Comparison of ENCODE assay signal across 34 cellular contexts in genomic region chr6:66086532-66086931, GRCh38.
DNase-seq lines count a peak whose midpoint lies in the region; ATAC-seq, FAIRE-seq and TF ChIP-seq lines count a peak whose summit lies in the region.
"Had no signal": no experiment of that assay in that cellular context is flagged by ENCODE, and none has a peak within 500 bp of the region (broad histone marks: within the 10 kb centered on the region; RNA-seq: fewer than 3 reads in every experiment).

No MANE protein-coding gene starts in this region.

- no peaks in the 10 kb centered on the region for H4K20me1 ChIP-seq in HepG2 (ENCODE audit: insufficient read depth, low read length)
- H4K20me1 ChIP-seq: BLaER1; BLaER1 treated with 17β-estradiol and CSF1 and Interleukin-3, amounts not matched to agents 10 nM and 100 nM had no signal

- no peak for TF ChIP-seq POLR2A in HepG2 (IDR thresholded peaks at IDR 0.05; ENCODE audit: insufficient read depth in 1 of 2, low read depth in 2 of 2, low read length in 2 of 2)
- no peak for TF ChIP-seq POLR2A in right lobe of liver (IDR thresholded peaks at IDR 0.05)
- TF ChIP-seq POLR2A in vagina (IDR thresholded peaks at IDR 0.05): no peak

- peaks cover 67% of the 10 kb centered on the region for H3K9me3 ChIP-seq in HepG2 (ENCODE audit: low read length)
- H3K9me3 ChIP-seq in right lobe of liver: no peaks in the 10 kb centered on the region
- H3K9me3 ChIP-seq in HEK293 (ENCODE audit: control insufficient read depth, insufficient read depth, low read depth, low read length): no peaks in the 10 kb centered on the region
- no peaks in the 10 kb centered on the region for H3K9me3 ChIP-seq in vagina
- H3K9me3 ChIP-seq: A549, BE2C, Caco-2 had no signal

- H3K4me3 ChIP-seq in HepG2 (replicated peaks in 1 of 3; ENCODE audit: insufficient read depth in 1 of 3, low read depth in 2 of 3, low read length in 3 of 3) (no peak overlapping the region), right lobe of liver (no peak overlapping the region), HEK293 (ENCODE audit: low read depth, low read length) (no peak overlapping the region), vagina (no peak overlapping the region)
- H3K4me3 ChIP-seq: A549; BLaER1; BLaER1 treated with 17β-estradiol and CSF1 and Interleukin-3, amounts not matched to agents 10 nM and 100 nM had no signal

- no peak for TF ChIP-seq RAD21 in HepG2 (CRISPR knock-in tag; IDR thresholded peaks at IDR 0.05)

- TF ChIP-seq CTCF in HepG2 (CRISPR knock-in tag; IDR thresholded peaks at IDR 0.05) (no peak), right lobe of liver (IDR thresholded peaks at IDR 0.05) (no peak), HEK293 (tag by site-specific recombination; IDR thresholded peaks at IDR 0.05) (no peak), vagina (IDR thresholded peaks at IDR 0.05) (no peak)

- intact Hi-C loops in HepG2 (cut with micrococcal nuclease; ENCODE audit: unreplicated experiment): no loop called here
- intact Hi-C loops in right lobe of liver (cut with DNase I): no loop called here
- intact Hi-C loops in vagina (cut with DNase I): no loop called here

- H3K27ac ChIP-seq in HepG2 (ENCODE audit: extremely low read length, insufficient read depth, low read length): no peak overlapping the region
- H3K27ac ChIP-seq in right lobe of liver: no peak overlapping the region
- no peak overlapping the region for H3K27ac ChIP-seq in HEK293 (ENCODE audit: extremely low read depth, low read depth, low read length)
- no peak overlapping the region for H3K27ac ChIP-seq in vagina
- H3K27ac ChIP-seq: 22Rv1; A549; BLaER1; BLaER1 treated with 17β-estradiol and CSF1 and Interleukin-3, amounts not matched to agents 10 nM and 100 nM; C4-2B had no signal

- ATAC-seq in HepG2 (no peak), right lobe of liver (no peak)
- ATAC-seq: A549; CD8-positive, alpha-beta T cell had no signal

- CTCF ChIA-PET in HepG2 (lab: Yijun Ruan, JAX; ENCODE audit: low intra/inter-chr PET ratio, low total read pairs): no interaction called here
- CTCF ChIA-PET in HEK293 (lab: Yijun Ruan, JAX): no interaction called here

- TF ChIP-seq EP300 in HepG2 (IDR thresholded peaks at IDR 0.05; ENCODE audit: low read depth in 2 of 2, low read length in 2 of 2) (no peak), HepG2 (CRISPR knock-in tag; IDR thresholded peaks at IDR 0.05; ENCODE audit: borderline replicate concordance) (no peak)

- in situ Hi-C loops in HepG2 (cut with HindIII; ENCODE audit: extremely low pct_ligation_motif_present, low pct_unique_long_range_greater_than_20kb): no loop called here

- H3K27me3 ChIP-seq in HepG2 (ENCODE audit: control insufficient read depth in 1 of 2, insufficient read depth in 2 of 2, low read length in 2 of 2): no peaks in the 10 kb centered on the region
- H3K27me3 ChIP-seq in right lobe of liver: no peaks in the 10 kb centered on the region
- H3K27me3 ChIP-seq in vagina: no peaks in the 10 kb centered on the region
- H3K27me3 ChIP-seq: BE2C; BLaER1; BLaER1 treated with 17β-estradiol and CSF1 and Interleukin-3, amounts not matched to agents 10 nM and 100 nM had no signal

- FAIRE-seq in HepG2 (lab: Jason Lieb, UNC): no peak
- FAIRE-seq in A204.1 (lab: Jason Lieb, UNC): peak; percentile 25
- peak; percentile 30 for FAIRE-seq in islet of Langerhans (lab: Jason Lieb, UNC)
- FAIRE-seq: A549, D721Med had no signal

- no peaks in the 10 kb centered on the region for H3K79me2 ChIP-seq in HepG2 (ENCODE audit: insufficient read depth, low read length)

- no peak overlapping the region for H2AFZ ChIP-seq in HepG2 (ENCODE audit: low read length)

- H3K9ac ChIP-seq in HepG2 (ENCODE audit: insufficient read depth, low read depth, low read length): no peak overlapping the region
- H3K9ac ChIP-seq: BLaER1; BLaER1 treated with 17β-estradiol and CSF1 and Interleukin-3, amounts not matched to agents 10 nM and 100 nM had no signal

- H3K4me1 ChIP-seq in HepG2 (ENCODE audit: insufficient read depth, low read length): no peaks in the 10 kb centered on the region
- H3K4me1 ChIP-seq in right lobe of liver: no peaks in the 10 kb centered on the region
- no peaks in the 10 kb centered on the region for H3K4me1 ChIP-seq in HEK293 (ENCODE audit: control insufficient read depth, insufficient read depth, low read length)
- H3K4me1 ChIP-seq in vagina: no peaks in the 10 kb centered on the region
- H3K4me1 ChIP-seq: A549; BE2C; BLaER1; BLaER1 treated with 17β-estradiol and CSF1 and Interleukin-3, amounts not matched to agents 10 nM and 100 nM; Caco-2 had no signal

- no TSS peak for BruUV-seq in HepG2 (replicated peaks; lab: Mats Ljungman, UMichigan)

- no peak for DNase-seq in HepG2 (ENCODE audit: low spot score)
- DNase-seq in right lobe of liver: no peak
- DNase-seq in activated CD4-positive, CD25-positive, alpha-beta regulatory T cell (lab: John Stamatoyannopoulos, UW): no peak
- no peak for DNase-seq in vagina (ENCODE audit: extremely low spot score in 2 of 2)
- DNase-seq in HuH-7.5 (ENCODE audit: low spot score): no peak
- DNase-seq: 8988T; ACHN; AML-193; BE2C; C1 segment of cervical spinal cord; Caco-2; Calu3; CD4-positive, alpha-beta memory T cell; CD4-positive, alpha-beta T cell; CD4-positive, CD25-positive, alpha-beta regulatory T cell; CD8-positive, alpha-beta memory T cell; CD8-positive, alpha-beta T cell; COR-L47; DMS 273 treated with DMSO at 0.1 percent for 48 hours; DMS153; DMS53; DMS79; DMS79 treated with DMSO at 0.1 percent for 48 hours; DND-41; EL had no signal

- H3K36me3 ChIP-seq in HepG2 (replicated peaks in 1 of 2; ENCODE audit: control insufficient read depth in 1 of 2, insufficient read depth in 2 of 2, low read length in 2 of 2) (no peaks in the 10 kb centered on the region), right lobe of liver (no peaks in the 10 kb centered on the region), HEK293 (ENCODE audit: control insufficient read depth in 2 of 2, insufficient read depth in 1 of 2, low read length in 2 of 2) (no peaks in the 10 kb centered on the region), vagina (no peaks in the 10 kb centered on the region)
- H3K36me3 ChIP-seq: BE2C; BLaER1; BLaER1 treated with 17β-estradiol and CSF1 and Interleukin-3, amounts not matched to agents 10 nM and 100 nM had no signal

- POLR2A ChIA-PET in HepG2 (lab: Yijun Ruan, JAX): no interaction called here
- POLR2A ChIA-PET in HEK293 (lab: Yijun Ruan, JAX): no interaction called here

- no peak overlapping the region for H3K4me2 ChIP-seq in HepG2 (ENCODE audit: low read depth, low read length)
- H3K4me2 ChIP-seq: A549; BLaER1; BLaER1 treated with 17β-estradiol and CSF1 and Interleukin-3, amounts not matched to agents 10 nM and 100 nM had no signal

TF ChIP-seq in HepG2, 621 proteins besides CTCF, POLR2A, EP300 and RAD21:
- TF ChIP-seq ATF7 (IDR thresholded peaks at IDR 0.05) (peak; percentile 92), ATF7 (CRISPR knock-in tag; IDR thresholded peaks at IDR 0.05) (no peak), ZKSCAN1 (IDR thresholded peaks at IDR 0.05; ENCODE audit: low read length) (no peak)

TF ChIP-seq in HEK293, 187 proteins besides CTCF, POLR2A, EP300 and RAD21:
- TF ChIP-seq ZNF133 (tag by site-specific recombination; IDR thresholded peaks at IDR 0.05) (no peak), ATF2 (tag by site-specific recombination; IDR thresholded peaks at IDR 0.05; ENCODE audit: low read depth) (peak; percentile 48)

Comparison
In these comparisons a context has a peak if more than half of its experiments do, and no peak if none do; other contexts are left out.
1. Of the 63 proteins assayed by ChIP-seq in both HepG2 and HEK293: peak only in HepG2: none; only in HEK293: ATF2; in both: none; in neither: 62.